8 cellular contexts compared by ENCODE assay signal in genomic region chr4:113052379-113052951, GRCh38. TPM values are rescaled to one million over a fixed set of nuclear protein-coding genes. Genes with fewer than 3 reads are reported as not detected.
A peak's percentile ranks its signal among the peaks of the same experiment; 100 is the strongest.
DNase-seq lines count a peak whose midpoint lies in the region; ATAC-seq and TF ChIP-seq lines count a peak whose summit lies in the region.

No MANE protein-coding gene starts in this region.

- no peak overlapping the region for H3K27ac ChIP-seq in gastroesophageal sphincter

- H3K36me3 ChIP-seq in Loucy (ENCODE audit: insufficient read depth, low read length), result no peaks in the 10 kb centered on the region
- H3K36me3 ChIP-seq in gastroesophageal sphincter, result no peaks in the 10 kb centered on the region
- no peaks in the 10 kb centered on the region for H3K36me3 ChIP-seq in Caco-2 (ENCODE audit: control insufficient read depth, insufficient read depth, low read length)

- no peak overlapping the region for H3K27ac Mint-ChIP-seq in Caco-2 (ENCODE audit: unreplicated experiment)

- CTCF ChIA-PET in Caco-2 (lab: Charles Lee), result no interaction called here

- H4K20me1 ChIP-seq in Loucy (ENCODE audit: insufficient read depth, low read length, poor library complexity, severe bottlenecking), result no peaks in the 10 kb centered on the region

- H3K27me3 Mint-ChIP-seq in Caco-2 (ENCODE audit: insufficient read depth, unreplicated experiment), result no peaks in the 10 kb centered on the region

- H3K4me3 Mint-ChIP-seq in Caco-2 (ENCODE audit: unreplicated experiment), result no peak overlapping the region

- H3K79me2 ChIP-seq in Loucy (ENCODE audit: insufficient read depth, low read length), result no peaks in the 10 kb centered on the region

- H3K9me3 Mint-ChIP-seq in Caco-2 (ENCODE audit: unreplicated experiment), result no peaks in the 10 kb centered on the region

- 66 to 79% methylated on average over 6 to 9 of the region's 9 CpGs for WGBS in gastroesophageal sphincter (ENCODE audit: low coverage in 1 of 2), 2 donors

- DNase-seq in GM12864 (ENCODE audit: low read depth) (peak; percentile 45), fibroblast of pulmonary artery (ENCODE audit: low read depth) (peak; percentile 47), UCSD-AML1 (lab: John Stamatoyannopoulos, UW; ENCODE audit: unreplicated experiment) (no peak), Caco-2 (no peak), iPS-NIHi11 (ENCODE audit: low spot score) (no peak)

- H3K4me2 ChIP-seq in Loucy (ENCODE audit: low read depth, low read length, poor library complexity, severe bottlenecking), result peak overlapping the region; percentile 69

- H3K4me1 ChIP-seq in Loucy (ENCODE audit: insufficient read depth, low read length, poor library complexity, severe bottlenecking) (peaks cover 26% of the 10 kb centered on the region), gastroesophageal sphincter (peaks cover 0 to 13% (median 0%) of the 10 kb centered on the region in 3 donors), Caco-2 (0 out of 2 replicates have a peak, but pooled peaks cover 4% of the 10 kb centered on the region)

- intact Hi-C loops in Caco-2 (cut with micrococcal nuclease; ENCODE audit: unreplicated experiment), result no loop called here

- peak; percentile 87 for ATAC-seq in GM21717 (IDR thresholded peaks at IDR 0.05; ENCODE audit: unreplicated experiment)
- no peak for ATAC-seq in gastroesophageal sphincter

- H3K4me3 ChIP-seq in GM12864 (ENCODE audit: low read depth, low read length) (no peak overlapping the region), Loucy (ENCODE audit: low read length, poor library complexity, severe bottlenecking) (peak overlapping the region; percentile 33), fibroblast of pulmonary artery (replicated peaks; ENCODE audit: low read depth, low read length) (no peak overlapping the region), gastroesophageal sphincter (no peak overlapping the region), Caco-2 (ENCODE audit: low read depth, low read length) (no peak overlapping the region)

- no peak for TF ChIP-seq POLR2A in gastroesophageal sphincter (IDR thresholded peaks at IDR 0.05)

- peak overlapping the region; percentile 65 for H2AFZ ChIP-seq in Loucy (ENCODE audit: low read length)

- no peaks in the 10 kb centered on the region for H3K9me2 ChIP-seq in Loucy (replicated peaks; ENCODE audit: low read depth, low read length)

- no peaks in the 10 kb centered on the region for H3F3A ChIP-seq in Loucy (ENCODE audit: low read depth)

- H3K9me3 ChIP-seq in Loucy (ENCODE audit: insufficient read depth, low read depth, low read length) (no peaks in the 10 kb centered on the region), gastroesophageal sphincter (no peaks in the 10 kb centered on the region), Caco-2 (no peaks in the 10 kb centered on the region)

- H3K4me1 Mint-ChIP-seq in Caco-2 (ENCODE audit: low read depth, unreplicated experiment), result no peaks in the 10 kb centered on the region

- H3K27me3 ChIP-seq in Loucy (ENCODE audit: insufficient read depth, low read length, poor library complexity, severe bottlenecking) (no peaks in the 10 kb centered on the region), gastroesophageal sphincter (no peaks in the 10 kb centered on the region), Caco-2 (replicated peaks; ENCODE audit: control insufficient read depth, insufficient read depth, low read length) (no peaks in the 10 kb centered on the region)

- no TSS peak for BruUV-seq in Caco-2 (replicated peaks; lab: Mats Ljungman, UMichigan)

- H3K36me3 Mint-ChIP-seq in Caco-2 (ENCODE audit: insufficient read depth, unreplicated experiment), result no peaks in the 10 kb centered on the region

- POLR2A ChIA-PET in Caco-2 (lab: Charles Lee), result no interaction called here

- no peak for TF ChIP-seq CTCF in GM12864 (IDR thresholded peaks at IDR 0.05; ENCODE audit: low read depth, low read length, missing control alignments)
- no peak for TF ChIP-seq CTCF in Loucy (conservative IDR thresholded peaks at IDR 0.05; ENCODE audit: low read length)
- no peak for TF ChIP-seq CTCF in fibroblast of pulmonary artery (IDR thresholded peaks at IDR 0.05; ENCODE audit: low read length, missing control alignments)
- TF ChIP-seq CTCF in gastroesophageal sphincter (IDR thresholded peaks at IDR 0.05), result no peak
- no peak for TF ChIP-seq CTCF in Caco-2 (IDR thresholded peaks at IDR 0.05; ENCODE audit: insufficient read depth in 1 of 2, low read depth in 1 of 2, low read length in 1 of 2, severe bottlenecking in 1 of 2, unreplicated experiment in 1 of 2)

- no peak for TF ChIP-seq EP300 in gastroesophageal sphincter (IDR thresholded peaks at IDR 0.05)

- peak overlapping the region; percentile 24 for H3K9ac ChIP-seq in Loucy (ENCODE audit: low read depth, low read length, poor library complexity, severe bottlenecking)

RNA-seq across cellular contexts. Expression of gene ANK2, which starts 3.0 kb away (rescaled TPM):
- total RNA-seq in gastroesophageal sphincter (100 to 1,000 TPM in 1 of 4 donors, 10 to 100 TPM in 3; 84.9 to 104 (median 91.5) TPM), Caco-2 (2022) (21.9 and 26.3 TPM in 2 replicates)

Comparison
In these comparisons a context has a peak if more than half of its experiments do, and no peak if none do; other contexts are left out.
1. DNase-seq: peak in GM12864 (single experiment) and fibroblast of pulmonary artery (single experiment); none in UCSD-AML1 (single experiment), Caco-2 (0 of 2) and iPS-NIHi11 (single experiment).